In genomic region chr13:95164830-95165229, GRCh38 we compare ENCODE assay signal across 30 cellular contexts.
"Had no signal": no experiment of that assay in that cellular context is flagged by ENCODE, and none has a peak within 500 bp of the region (broad histone marks: within the 10 kb centered on the region; RNA-seq: fewer than 3 reads in every experiment).

No MANE protein-coding gene starts in this region.

- H3K4me3 ChIP-seq: ascending aorta, cardiac muscle cell had no signal

- H3K36me3 ChIP-seq: ascending aorta, cardiac muscle cell had no signal

- H3K27me3 ChIP-seq: ascending aorta, cardiac muscle cell had no signal

- H3K4me1 ChIP-seq: ascending aorta had no signal

- FAIRE-seq: bronchial epithelial cell, TTC549 had no signal

- H3K27ac ChIP-seq: ascending aorta, cardiac muscle cell, VCaP had no signal

- H3K9me3 ChIP-seq: ascending aorta had no signal

- DNase-seq: activated B cell treated with CpG ODN at 0.5 μM for 24 hours; activated CD4-positive, alpha-beta memory T cell treated with anti-CD3 and anti-CD28 coated beads for 36 hours; activated CD4-positive, alpha-beta T cell treated with anti-CD3 and anti-CD28 coated beads for 4 hours; activated CD4-positive, alpha-beta T cell treated with anti-CD3 and anti-CD28 coated beads, Interleukin-2, amount 10 ng/mL, durations not matched to agents 24 days and 14 days; activated CD4-positive, alpha-beta T cell treated with anti-CD3 and anti-CD28 coated beads, Interleukin-2, amount 50 U/mL, for 1 hour; activated CD4-positive, alpha-beta T cell treated with anti-CD3 and anti-CD28 coated beads, Interleukin-2, amount 50 U/mL, for 4 hours; activated CD4-positive, CD25-positive, alpha-beta regulatory T cell treated with anti-CD3 and anti-CD28 coated beads, Interleukin-2, amount 50 U/mL, for 72 hours; activated CD8-positive, alpha-beta memory T cell treated with anti-CD3 and anti-CD28 coated beads, Interleukin-2, amount 10 ng/mL, durations not matched to agents 7 days and 5 days; activated CD8-positive, alpha-beta memory T cell treated with anti-CD3 and anti-CD28 coated beads, Interleukin-2, amount 50 U/mL, for 48 hours; activated CD8-positive, alpha-beta T cell treated with anti-CD3 and anti-CD28 coated beads for 36 hours; activated effector memory CD4-positive, alpha-beta T cell treated with Interleukin-2 at 50 U/mL for 16 hours; activated gamma-delta T cell; activated naive CD4-positive, alpha-beta T cell treated with anti-CD3 and anti-CD28 coated beads, Interleukin-2, amount 10 ng/mL, durations not matched to agents 7 days and 5 days; activated naive CD4-positive, alpha-beta T cell treated with Interleukin-2 at 50 U/mL for 16 hours; activated naive CD8-positive, alpha-beta T cell treated with anti-CD3 and anti-CD28 coated beads, Interleukin-2, amount 10 ng/mL, durations not matched to agents 7 days and 5 days; activated naive CD8-positive, alpha-beta T cell treated with anti-CD3 and anti-CD28 coated beads, Interleukin-2, amount 50 U/mL, for 24 hours; activated T-cell treated with anti-CD3 and anti-CD28 coated beads, Interleukin-2, amount 50 U/mL, for 24 hours; activated T-cell treated with anti-CD3 and anti-CD28 coated beads, Interleukin-2, amount 50 U/mL, for 48 hours; amygdala; anterior cingulate cortex; caudate nucleus; cerebellar nuclear complex; T-helper 1 cell; T-helper 2 cell; T-helper 9 cell had no signal

- ATAC-seq: activated CD8-positive, alpha-beta memory T cell treated with anti-CD3 and anti-CD28 coated beads, Interleukin-2, amount 10 ng/mL, durations not matched to agents 7 days and 5 days; activated CD8-positive, alpha-beta T cell treated with anti-CD3 and anti-CD28 coated beads for 36 hours; activated naive CD8-positive, alpha-beta T cell treated with anti-CD3 and anti-CD28 coated beads, Interleukin-2, amount 50 U/mL, for 24 hours had no signal
